ENCODE assay signal across 11 cellular contexts in genomic region chr1:40712405-40712944, GRCh38. TPM values are rescaled to one million over a fixed set of nuclear protein-coding genes. Genes with fewer than 3 reads are reported as not detected.
A peak's percentile ranks its signal among the peaks of the same experiment; 100 is the strongest.
DNase-seq lines count a peak whose midpoint lies in the region; ATAC-seq, FAIRE-seq and TF ChIP-seq lines count a peak whose summit lies in the region.
"Had no signal": no experiment of that assay in that cellular context is flagged by ENCODE, and none has a peak within 500 bp of the region (broad histone marks: within the 10 kb centered on the region; RNA-seq: fewer than 3 reads in every experiment).

No MANE protein-coding gene starts in this region.

- no peak overlapping the region for H4K8ac ChIP-seq in IMR-90 (ENCODE audit: low read depth in 2 of 2, low read length in 2 of 2)
- H4K8ac ChIP-seq in mesenchymal stem cell (ENCODE audit: low read length), result no peak overlapping the region

- H3K4me2 ChIP-seq in A549 (peak overlapping the region; percentile 78; the same call in 1 of the 3 replicates), IMR-90 (ENCODE audit: low read depth, low read length) (no peak overlapping the region), mesenchymal stem cell (ENCODE audit: low read length, poor library complexity, severe bottlenecking) (no peak overlapping the region)

- no peak for TF ChIP-seq CTCF in A549 (IDR thresholded peaks at IDR 0.05)
- TF ChIP-seq CTCF in IMR-90 (conservative IDR thresholded peaks at IDR 0.05; ENCODE audit: low read depth, low read length), result no peak
- no peak for TF ChIP-seq CTCF in VCaP (conservative IDR thresholded peaks at IDR 0.05)

- no peak overlapping the region for H2AK9ac ChIP-seq in IMR-90 (replicated peaks; ENCODE audit: low read depth, low read length, poor library complexity)

- no peak overlapping the region for H2BK12ac ChIP-seq in mesenchymal stem cell (ENCODE audit: low read length in 2 of 2)

- H3K27ac ChIP-seq in A549 (no peak overlapping the region), IMR-90 (ENCODE audit: insufficient read depth, low read length) (no peak overlapping the region), VCaP (peak overlapping the region; percentile 48), mesenchymal stem cell (ENCODE audit: low read length, poor library complexity, severe bottlenecking) (peak overlapping the region; percentile 96)

- dilution Hi-C loops in IMR-90 (cut with HindIII; ENCODE audit: low sequenced_read_pairs, unreplicated experiment), result no loop called here

- H4K91ac ChIP-seq in IMR-90 (ENCODE audit: insufficient read depth, low read depth, low read length) (no peak overlapping the region; the same call in 1 of the 2 replicates), mesenchymal stem cell (ENCODE audit: low read length) (no peak overlapping the region)

- H2BK20ac ChIP-seq in IMR-90 (ENCODE audit: low read depth, low read length), result no peak overlapping the region

- H3K14ac ChIP-seq in IMR-90 (replicated peaks; ENCODE audit: low read depth, low read length) (no peak overlapping the region), mesenchymal stem cell (ENCODE audit: low read length in 2 of 2) (no peak overlapping the region)

- H3K9ac ChIP-seq in IMR-90 (ENCODE audit: low read depth, low read length) (no peak overlapping the region), mesenchymal stem cell (ENCODE audit: low read length) (peak overlapping the region; percentile 81)

- H3K36me3 ChIP-seq in IMR-90 (ENCODE audit: control insufficient read depth, insufficient read depth, low read length) (0 out of 2 replicates have a peak, but pooled peaks cover 1% of the 10 kb centered on the region), mesenchymal stem cell (ENCODE audit: control insufficient read depth in 1 of 2, insufficient read depth in 2 of 2, low read depth in 1 of 2, low read length in 2 of 2) (peaks cover 0 to 19% of the 10 kb centered on the region in 2 experiments)

- in situ Hi-C loops in IMR-90 (cut with MboI; ENCODE audit: low sequenced_read_pairs), result no loop called here

- H2BK120ac ChIP-seq in IMR-90 (ENCODE audit: low read depth, low read length), result peak overlapping the region; percentile 52; the same call in 1 of the 2 replicates
- no peak overlapping the region for H2BK120ac ChIP-seq in mesenchymal stem cell (ENCODE audit: low read depth, low read length)

- intact Hi-C loops in IMR-90 (cut with micrococcal nuclease), result no loop called here

- H3K27me3 ChIP-seq in IMR-90 (ENCODE audit: control insufficient read depth, insufficient read depth, low read length), result no peaks in the 10 kb centered on the region
- no peaks in the 10 kb centered on the region for H3K27me3 ChIP-seq in mesenchymal stem cell (ENCODE audit: control insufficient read depth in 1 of 2, insufficient read depth in 1 of 2, low read length in 2 of 2)

- no peak for TF ChIP-seq EP300 in A549 (IDR thresholded peaks at IDR 0.05)

- H3K4me3 ChIP-seq in A549 (no peak overlapping the region), IMR-90 (ENCODE audit: insufficient read depth, low read depth, low read length) (no peak overlapping the region), mesenchymal stem cell (ENCODE audit: insufficient read depth in 1 of 2, low read depth in 1 of 2, low read length in 2 of 2) (no peak overlapping the region)

- 76% methylated on average over 5 of the region's 5 CpGs for WGBS in A549 (ENCODE audit: missing lambda C conversion rate)
- WGBS in IMR-90 (ENCODE audit: extremely low coverage in 2 of 2, insufficient read length in 1 of 2), 2 experiments, result no CpG with 5 or more reads among the region's 5 CpGs
- WGBS in mesenchymal stem cell, result 100% methylated on average over 2 of the region's 5 CpGs

- POLR2A ChIA-PET in A549 (lab: Yijun Ruan, JAX), result no interaction called here
- POLR2A ChIA-PET in IMR-90 (lab: Charles Lee; ENCODE audit: unreplicated experiment), result no interaction called here

- H3K18ac ChIP-seq in IMR-90 (ENCODE audit: low read depth, low read length) (no peak overlapping the region), mesenchymal stem cell (ENCODE audit: low read depth in 1 of 2, low read length in 2 of 2) (no peak overlapping the region)

- no peak for TF ChIP-seq RAD21 in A549 (conservative IDR thresholded peaks at IDR 0.05 in 1 of 2, IDR thresholded peaks at IDR 0.05 in 1 of 2)
- no peak for TF ChIP-seq RAD21 in IMR-90 (IDR thresholded peaks at IDR 0.05; ENCODE audit: low read length)

- TF ChIP-seq POLR2A in A549 (IDR thresholded peaks at IDR 0.05; ENCODE audit: low read length) (no peak), IMR-90 (IDR thresholded peaks at IDR 0.05; ENCODE audit: low read depth, low read length) (no peak)

- DNase-seq in A549 (ENCODE audit: low read depth in 1 of 2, low spot score in 1 of 2) (no peak), IMR-90 (no peak), mesenchymal stem cell (no peak)
- DNase-seq: HFFc6 had no signal

- CTCF ChIA-PET in A549 (lab: Yijun Ruan, JAX) (no interaction called here), IMR-90 (lab: Yijun Ruan, JAX) (no interaction called here)

- H2BK5ac ChIP-seq in IMR-90 (ENCODE audit: low read depth, low read length, poor library complexity, severe bottlenecking) (peak overlapping the region; percentile 20), mesenchymal stem cell (ENCODE audit: low read depth, low read length, poor library complexity, severe bottlenecking) (no peak overlapping the region)

- no peak overlapping the region for H3K56ac ChIP-seq in IMR-90 (ENCODE audit: extremely low read depth, insufficient read depth, low read length)

- no peak overlapping the region for H2AK5ac ChIP-seq in IMR-90 (ENCODE audit: low read depth, low read length)
- no peak overlapping the region for H2AK5ac ChIP-seq in mesenchymal stem cell (ENCODE audit: low read length, severe bottlenecking)

- peaks cover 55% of the 10 kb centered on the region for H3K4me1 ChIP-seq in A549
- H3K4me1 ChIP-seq in IMR-90 (ENCODE audit: control insufficient read depth, insufficient read depth, low read length), result peaks cover 3% of the 10 kb centered on the region
- H3K4me1 ChIP-seq in mesenchymal stem cell (ENCODE audit: control insufficient read depth, insufficient read depth, low read depth, low read length), result peaks cover 4% of the 10 kb centered on the region

- no peaks in the 10 kb centered on the region for H4K20me1 ChIP-seq in IMR-90 (ENCODE audit: insufficient read depth, low read length)

- no TSS peak for BruUV-seq in IMR-90 (replicated peaks; lab: Mats Ljungman, UMichigan)

- no peak for ATAC-seq in A549
- no peak for ATAC-seq in IMR-90 (ENCODE audit: low read depth)
- no peak for ATAC-seq in GM19463 (IDR thresholded peaks at IDR 0.05; ENCODE audit: unreplicated experiment)
- ATAC-seq in GM21576 (IDR thresholded peaks at IDR 0.05; ENCODE audit: unreplicated experiment), result no peak
- no peak for ATAC-seq in HG03565 (IDR thresholded peaks at IDR 0.05; ENCODE audit: unreplicated experiment)
- no peak for ATAC-seq in GM19035 (IDR thresholded peaks at IDR 0.05; ENCODE audit: unreplicated experiment)
- ATAC-seq: CD8-positive, alpha-beta T cell had no signal

- no peak for FAIRE-seq in A549 (lab: Jason Lieb, UNC)
- FAIRE-seq: colon had no signal

- H3K4ac ChIP-seq in IMR-90 (ENCODE audit: low read depth, low read length) (peak overlapping the region; percentile 50; the same call in 1 of the 2 replicates), mesenchymal stem cell (ENCODE audit: low read depth in 1 of 2, low read length in 2 of 2) (no peak overlapping the region)

- H3K9me1 ChIP-seq in IMR-90 (ENCODE audit: insufficient read depth, low read length), result peaks cover 5% of the 10 kb centered on the region

- H2BK15ac ChIP-seq in IMR-90 (ENCODE audit: low read depth, low read length), result no peak overlapping the region
- no peak overlapping the region for H2BK15ac ChIP-seq in mesenchymal stem cell (ENCODE audit: low read depth, poor library complexity, severe bottlenecking)

- H3K23ac ChIP-seq in IMR-90 (ENCODE audit: low read depth, low read length) (no peak overlapping the region), mesenchymal stem cell (ENCODE audit: low read length in 2 of 2) (no peak overlapping the region)

- H3K9me3 ChIP-seq in A549 (no peaks in the 10 kb centered on the region), IMR-90 (ENCODE audit: control insufficient read depth, insufficient read depth, low read length) (no peaks in the 10 kb centered on the region), mesenchymal stem cell (ENCODE audit: control insufficient read depth, low read length) (no peaks in the 10 kb centered on the region)

- H2AFZ ChIP-seq in IMR-90 (replicated peaks; ENCODE audit: low read length, poor library complexity), result no peak overlapping the region
- H2AFZ ChIP-seq in mesenchymal stem cell (ENCODE audit: low read depth, low read length), result no peak overlapping the region

- peaks cover 33 to 58% of the 10 kb centered on the region in 2 experiments for H3K79me1 ChIP-seq in IMR-90 (ENCODE audit: low read depth in 1 of 2, low read length in 2 of 2)
- H3K79me1 ChIP-seq in mesenchymal stem cell (replicated peaks; ENCODE audit: low read length, poor library complexity, severe bottlenecking), result peaks cover 5% of the 10 kb centered on the region

- H4K5ac ChIP-seq in IMR-90 (ENCODE audit: low read depth, low read length), result no peak overlapping the region

TF ChIP-seq in A549, 52 proteins besides CTCF, POLR2A, EP300 and RAD21 (continues in another document):
- no peak for TF ChIP-seq CBX8 (IDR thresholded peaks at IDR 0.05)

RNA-seq across cellular contexts. Expression of gene NFYC, which starts 21.0 kb away (rescaled TPM):
- polyA plus RNA-seq in A549 (2011; rRNA removed) (37.8 and 43.4 TPM in 2 replicates), A549 (2017; fragmentation: RNase III; extraction: RNeasy Plus Mini Kit Qiagen cat#74134 plus additional on column Dnase treatment) (35.0 to 35.2 TPM (median 35.1 TPM) in 3 replicates), IMR-90 (2012; rRNA removed) (62.2 and 74.6 TPM in 2 replicates)
- 72.7 and 88.4 TPM in 2 replicates for polyA plus RNA-seq in A549 (2012; cell fraction: cytosol; rRNA removed)
- 74.1 and 115 TPM in 2 replicates for polyA plus RNA-seq in A549 (2012; cell fraction: nucleus; rRNA removed)
- polyA minus RNA-seq in A549 (2011; rRNA and poly(A)+ RNA removed), result 70.6 and 97.8 TPM in 2 replicates
- 43.3 and 45.2 TPM in 2 replicates for total RNA-seq in IMR-90 (2012; rRNA removed)
- 20.1 and 65.4 TPM in 2 replicates for polyA plus RNA-seq in IMR-90 (2012; cell fraction: cytosol; rRNA removed)
- polyA plus RNA-seq in IMR-90 (2012; cell fraction: nucleus; rRNA removed; ENCODE audit: low replicate concordance), result 92.4 and 108 TPM in 2 replicates
- polyA plus RNA-seq in mesenchymal stem cell (2013, experiment 1 of 2), result 32.5 TPM
- 32.5 TPM for polyA plus RNA-seq in mesenchymal stem cell (2013, experiment 2 of 2)

RNA-seq across cellular contexts. Expression of gene RIMS3, which starts 47.0 kb away (rescaled TPM):
- polyA plus RNA-seq in A549 (2011; rRNA removed) (1.9 and 2.4 TPM in 2 replicates), A549 (2017; fragmentation: RNase III; extraction: RNeasy Plus Mini Kit Qiagen cat#74134 plus additional on column Dnase treatment) (1.3 to 1.6 TPM (median 1.5 TPM) in 3 replicates), IMR-90 (2012; rRNA removed) (0.10 and 0.22 TPM in 2 replicates)
- polyA plus RNA-seq in A549 (2012; cell fraction: cytosol; rRNA removed), result 0.95 and 1.3 TPM in 2 replicates
- polyA plus RNA-seq in A549 (2012; cell fraction: nucleus; rRNA removed), result 1.4 and 1.8 TPM in 2 replicates
- polyA minus RNA-seq in A549 (2011; rRNA and poly(A)+ RNA removed), result 3.6 and 4.9 TPM in 2 replicates
- 0.28 and 0.36 TPM in 2 replicates for total RNA-seq in IMR-90 (2012; rRNA removed)
- 0.04 and 0.22 TPM in 2 replicates for polyA plus RNA-seq in IMR-90 (2012; cell fraction: cytosol; rRNA removed)
- polyA plus RNA-seq in IMR-90 (2012; cell fraction: nucleus; rRNA removed; ENCODE audit: low replicate concordance), result 0.38 and 0.40 TPM in 2 replicates
- polyA plus RNA-seq in mesenchymal stem cell (2013, experiment 1 of 2), result 0.33 TPM
- 0.38 TPM for polyA plus RNA-seq in mesenchymal stem cell (2013, experiment 2 of 2)

Comparison
In these comparisons a context has a peak if more than half of its experiments do, and no peak if none do; other contexts are left out.
1. H3K27ac ChIP-seq: peak in VCaP (single experiment) and mesenchymal stem cell (single experiment); none in A549 (0 of 2) and IMR-90 (single experiment).